ENCODE assay signal across 17 cellular contexts in the genomic region with DNA sequence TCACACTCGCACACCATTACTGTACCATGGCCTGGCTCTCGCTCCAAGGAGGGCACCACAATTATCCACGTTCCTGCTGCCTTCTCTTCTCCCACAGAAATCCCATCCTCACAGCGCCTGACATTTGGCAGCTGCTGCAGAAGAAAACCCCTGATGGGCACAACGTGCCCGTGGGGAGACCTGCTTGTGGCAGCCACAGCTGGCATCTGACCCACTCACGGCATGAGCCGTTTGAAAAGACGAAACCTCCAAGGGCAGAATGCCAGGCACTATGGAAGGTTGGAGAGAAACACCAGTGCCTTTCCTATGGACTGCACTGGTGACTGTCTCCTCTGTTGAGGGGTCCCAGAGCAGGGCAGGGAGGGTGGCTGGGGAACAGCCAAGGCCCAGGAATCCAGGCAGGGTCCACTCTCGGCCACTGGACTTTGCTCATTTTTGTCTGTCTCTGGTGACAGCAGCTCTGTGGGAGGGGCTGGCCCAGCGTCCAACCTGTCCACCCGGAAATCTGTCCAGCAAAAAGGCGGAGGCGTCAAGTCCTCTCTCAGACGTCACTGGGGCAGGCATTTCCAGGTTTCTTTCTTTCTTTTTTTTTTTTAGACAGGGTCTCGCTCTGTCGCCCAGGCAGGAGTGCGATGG.
DNase-seq lines count a peak whose midpoint lies in the region; ATAC-seq and TF ChIP-seq lines count a peak whose summit lies in the region.
"Had no signal": no experiment of that assay in that cellular context is flagged by ENCODE, and none has a peak within 500 bp of the region (broad histone marks: within the 10 kb centered on the region; RNA-seq: fewer than 3 reads in every experiment).

No MANE protein-coding gene starts in this region.

- TF ChIP-seq POLR2A in right lobe of liver (IDR thresholded peaks at IDR 0.05) = no peak
- TF ChIP-seq POLR2A in prostate gland (IDR thresholded peaks at IDR 0.05) = no peak
- no peak for TF ChIP-seq POLR2A in erythroblast (IDR thresholded peaks at IDR 0.05; ENCODE audit: low read length)

- no peak overlapping the region for H2AFZ ChIP-seq in H9 (ENCODE audit: low read length)

- H3K79me1 ChIP-seq in H9 (ENCODE audit: insufficient read depth, low read depth, low read length, poor library complexity, severe bottlenecking) = no peaks in the 10 kb centered on the region

- H3K27me3 ChIP-seq in H9 (ENCODE audit: insufficient read depth, low read length) (no peaks in the 10 kb centered on the region), right lobe of liver (no peaks in the 10 kb centered on the region), prostate gland (replicated peaks; ENCODE audit: insufficient read depth) (no peaks in the 10 kb centered on the region)
- H3K27me3 ChIP-seq: heart left ventricle had no signal

- H3K4me3 ChIP-seq in right lobe of liver = peak overlapping the region in 1 of 3 donors; percentile 11
- no peak overlapping the region for H3K4me3 ChIP-seq in prostate gland
- H3K4me3 ChIP-seq: heart left ventricle had no signal

- no peak overlapping the region for H3K4me2 ChIP-seq in H9 (ENCODE audit: insufficient read depth, insufficient read length, low read length)

- H3K9me3 ChIP-seq in H9 (ENCODE audit: control insufficient read depth, low read depth, low read length) (no peaks in the 10 kb centered on the region), right lobe of liver (no peaks in the 10 kb centered on the region), prostate gland (no peaks in the 10 kb centered on the region)
- H3K9me3 ChIP-seq: heart left ventricle had no signal

- no peak overlapping the region for H3K14ac ChIP-seq in H9 (ENCODE audit: insufficient read depth, low read length)

- H3K23ac ChIP-seq in H9 (ENCODE audit: insufficient read length, low read depth, low read length) = no peak overlapping the region

- H2BK5ac ChIP-seq in H9 (ENCODE audit: insufficient read length, low read length) = no peak overlapping the region

- H3K27me3 Mint-ChIP-seq in H9 (ENCODE audit: low read depth) = peaks cover 2% of the 10 kb centered on the region; the same call in 1 of the 2 replicates
- H3K27me3 Mint-ChIP-seq in WTC11 (ENCODE audit: low read depth) = no peaks in the 10 kb centered on the region
- H3K27me3 Mint-ChIP-seq in activated CD4-positive, alpha-beta T cell treated with anti-CD3 and anti-CD28 coated beads for 36 hours = no peaks in the 10 kb centered on the region

- H3K36me3 Mint-ChIP-seq in H9 (ENCODE audit: insufficient read depth in 1 of 3, low read depth in 3 of 3) (no peaks in the 10 kb centered on the region; a peak in 1 of 7 replicates), WTC11 (no peaks in the 10 kb centered on the region)
- no peaks in the 10 kb centered on the region for H3K36me3 Mint-ChIP-seq in activated CD4-positive, alpha-beta T cell treated with anti-CD3 and anti-CD28 coated beads for 36 hours (ENCODE audit: low read depth)

- no peak overlapping the region for H2BK120ac ChIP-seq in H9 (ENCODE audit: low read depth, low read length, poor library complexity, severe bottlenecking)

- no peaks in the 10 kb centered on the region for H3K79me2 ChIP-seq in H9 (ENCODE audit: insufficient read depth, low read length)

- H3K4ac ChIP-seq in H9 (ENCODE audit: low read depth, low read length) = no peak overlapping the region

- H2BK20ac ChIP-seq in H9 (ENCODE audit: low read depth, low read length, poor library complexity, severe bottlenecking) = no peak overlapping the region

- H3K4me3 Mint-ChIP-seq in H9 (no peak overlapping the region; a peak in 1 of 5 replicates), WTC11 (no peak overlapping the region)
- H3K4me3 Mint-ChIP-seq in activated CD4-positive, alpha-beta T cell treated with anti-CD3 and anti-CD28 coated beads for 36 hours = no peak overlapping the region
- H3K4me3 Mint-ChIP-seq: activated naive CD4-positive, alpha-beta T cell treated with anti-CD3 and anti-CD28 coated beads for 36 hours; dendritic cell treated with granulocyte-macrophage colony-stimulating factor and Interleukin-4, amounts not matched to agents 40 ng/mL and 50 ng/mL, for 4 days had no signal

- H3K23me2 ChIP-seq in H9 (ENCODE audit: insufficient read length, low read depth, low read length, poor library complexity, severe bottlenecking) = no peaks in the 10 kb centered on the region

- CTCF ChIA-PET in WTC11 (lab: Charles Lee) = interaction anchor here (1.3 kb wide), 1 partner anchor 105 kb away, joined by 4 read pairs; no protein-coding TSS in a partner anchor
- CTCF ChIA-PET in activated CD4-positive, alpha-beta T cell treated with anti-CD3 and anti-CD28 coated beads for 36 hours (lab: Charles Lee) = no interaction called here

- no peak overlapping the region for H3K9ac ChIP-seq in H9 (ENCODE audit: extremely low read depth, insufficient read length, low read length)

- H4K20me1 ChIP-seq in H9 (ENCODE audit: control insufficient read depth, insufficient read depth, insufficient read length) = no peaks in the 10 kb centered on the region

- H3T11ph ChIP-seq in H9 (ENCODE audit: low read length) = no peak overlapping the region

- POLR2A ChIA-PET in WTC11 (lab: Charles Lee) = no interaction called here
- POLR2A ChIA-PET in activated CD4-positive, alpha-beta T cell treated with anti-CD3 and anti-CD28 coated beads for 36 hours (lab: Charles Lee) = no interaction called here

- H2AK5ac ChIP-seq in H9 (ENCODE audit: insufficient read length, low read length) = no peak overlapping the region

- intact Hi-C loops in right lobe of liver (cut with DNase I) = no loop called here
- intact Hi-C loops in prostate gland (cut with DNase I) = no loop called here
- intact Hi-C loops in activated CD4-positive, alpha-beta T cell treated with anti-CD3 and anti-CD28 coated beads for 36 hours (cut with DNase I, micrococcal nuclease) = no loop called here

- ATAC-seq in WTC11 (no peak), right lobe of liver (peak; percentile 83 to 89 (median 87)), GM19023 (IDR thresholded peaks at IDR 0.05; ENCODE audit: unreplicated experiment) (no peak), HG03039 (IDR thresholded peaks at IDR 0.05; ENCODE audit: unreplicated experiment) (no peak)
- no peak for ATAC-seq in activated CD4-positive, alpha-beta T cell treated with anti-CD3 and anti-CD28 coated beads for 36 hours

- H3K36me3 ChIP-seq in right lobe of liver (no peaks in the 10 kb centered on the region), prostate gland (no peaks in the 10 kb centered on the region)

- no peak for TF ChIP-seq CTCF in H9 (conservative IDR thresholded peaks at IDR 0.05)
- no peak for TF ChIP-seq CTCF in WTC11 (IDR thresholded peaks at IDR 0.05)
- TF ChIP-seq CTCF in right lobe of liver (IDR thresholded peaks at IDR 0.05) = no peak
- TF ChIP-seq CTCF in prostate gland (IDR thresholded peaks at IDR 0.05) = no peak

- peaks cover 7% of the 10 kb centered on the region; the same call in 1 of the 2 replicates for H3K4me1 ChIP-seq in H9 (ENCODE audit: insufficient read depth, low read length)
- peaks cover 0 to 40% (median 3%) of the 10 kb centered on the region in 4 donors for H3K4me1 ChIP-seq in right lobe of liver
- peaks cover 3% of the 10 kb centered on the region for H3K4me1 ChIP-seq in prostate gland (replicated peaks)

- H2BK15ac ChIP-seq in H9 (ENCODE audit: low read depth, low read length) = no peak overlapping the region; the same call in 1 of the 2 replicates

- DNase-seq in H9 (no peak), WTC11 (ENCODE audit: low spot score) (no peak), right lobe of liver (peak; percentile 83 to 93 (median 91)), prostate gland (ENCODE audit: low spot score) (peak; percentile 36), erythroblast (lab: John Stamatoyannopoulos, UW) (no peak)
- no peak for DNase-seq in activated CD4-positive, alpha-beta T cell treated with anti-CD3 and anti-CD28 coated beads for 36 hours
- DNase-seq: activated CD4-positive, alpha-beta T cell treated with anti-CD3 and anti-CD28 coated beads, Interleukin-2, amount 50 U/mL, for 1 hour; activated naive CD4-positive, alpha-beta T cell treated with anti-CD3 and anti-CD28 coated beads for 36 hours; activated T-cell treated with anti-CD3 and anti-CD28 coated beads for 4 hours; NCI-H1694; NCI-H524 treated with DMSO at 0.1 percent for 48 hours; PC-3; stimulated activated CD4-positive, alpha-beta T cell treated with anti-CD3 and anti-CD28 coated beads, Interleukin-15, amount 100 ng/mL, for 24 hours had no signal

- no peak overlapping the region for H3K56ac ChIP-seq in H9 (ENCODE audit: insufficient read length, low read depth, low read length)

- H3K27ac Mint-ChIP-seq in H9 (peak overlapping the region in 1 of 3 experiments; percentile 95; a peak in 3 of 7 replicates), WTC11 (peak overlapping the region; percentile 87; the same call in 1 of the 2 replicates)
- no peak overlapping the region for H3K27ac Mint-ChIP-seq in activated CD4-positive, alpha-beta T cell treated with anti-CD3 and anti-CD28 coated beads for 36 hours
- H3K27ac Mint-ChIP-seq: activated naive CD4-positive, alpha-beta T cell treated with anti-CD3 and anti-CD28 coated beads for 36 hours; dendritic cell treated with granulocyte-macrophage colony-stimulating factor and Interleukin-4, amounts not matched to agents 40 ng/mL and 50 ng/mL, for 4 days had no signal

- peak overlapping the region; percentile 53 for H3K18ac ChIP-seq in H9 (ENCODE audit: insufficient read length, low read depth, low read length)

- no CpG with 5 or more reads among the region's 18 CpGs for WGBS in H9 (ENCODE audit: extremely low coverage, insufficient read length, low lambda C conversion rate)
- 54% methylated on average over 9 of the region's 18 CpGs for WGBS in right lobe of liver (ENCODE audit: insufficient coverage, low coverage, low lambda C conversion rate, missing lambda C conversion rate)
- 73% methylated on average over 18 of the region's 18 CpGs for WGBS in prostate gland

- peaks cover 20 to 29% of the 10 kb centered on the region in 2 experiments for H3K4me1 Mint-ChIP-seq in H9
- H3K4me1 Mint-ChIP-seq in WTC11 = peaks cover 36% of the 10 kb centered on the region
- no peaks in the 10 kb centered on the region for H3K4me1 Mint-ChIP-seq in activated CD4-positive, alpha-beta T cell treated with anti-CD3 and anti-CD28 coated beads for 36 hours

- peak overlapping the region; percentile 10 for H2BK12ac ChIP-seq in H9 (ENCODE audit: insufficient read length, low read depth, low read length)

- H3K9me3 Mint-ChIP-seq in H9 (no peaks in the 10 kb centered on the region), WTC11 (no peaks in the 10 kb centered on the region)
- no peaks in the 10 kb centered on the region for H3K9me3 Mint-ChIP-seq in activated CD4-positive, alpha-beta T cell treated with anti-CD3 and anti-CD28 coated beads for 36 hours (ENCODE audit: low read depth)
- H3K9me3 Mint-ChIP-seq: activated naive CD4-positive, alpha-beta T cell treated with anti-CD3 and anti-CD28 coated beads for 36 hours; dendritic cell treated with granulocyte-macrophage colony-stimulating factor and Interleukin-4, amounts not matched to agents 40 ng/mL and 50 ng/mL, for 4 days had no signal

- H4K5ac ChIP-seq in H9 (ENCODE audit: insufficient read length, low read depth, low read length) = no peak overlapping the region

- no peak overlapping the region for H4K8ac ChIP-seq in H9 (replicated peaks; ENCODE audit: insufficient read length, low read depth, low read length)

- H3K27ac ChIP-seq in H9 (ENCODE audit: insufficient read length, low read depth, low read length) (no peak overlapping the region), right lobe of liver (peak overlapping the region; percentile 67 to 76 (median 69)), prostate gland (peak overlapping the region in 1 of 2 donors; percentile 73)

- H4K91ac ChIP-seq in H9 (ENCODE audit: insufficient read length, low read depth, low read length) = no peak overlapping the region

Comparison
In these comparisons a context has a peak if more than half of its experiments do, and no peak if none do; other contexts are left out.
1. DNase-seq: peak in right lobe of liver (3 of 3) and prostate gland (single experiment); none in H9 (single experiment), WTC11 (single experiment), erythroblast (0 of 2) and activated CD4-positive, alpha-beta T cell treated with anti-CD3 and anti-CD28 coated beads for 36 hours (single experiment).
2. ATAC-seq: peak in right lobe of liver (4 of 4); none in WTC11 (single experiment), GM19023 (single experiment), activated CD4-positive, alpha-beta T cell treated with anti-CD3 and anti-CD28 coated beads for 36 hours (single experiment) and HG03039 (single experiment).